In genomic region chr1:184037849-184038591, GRCh38 we compare ENCODE assay signal across 9 cellular contexts. TPM values are rescaled to one million over a fixed set of nuclear protein-coding genes. Genes with fewer than 3 reads are reported as not detected.
DNase-seq lines count a peak whose midpoint lies in the region; ATAC-seq and TF ChIP-seq lines count a peak whose summit lies in the region.
"Had no signal": no experiment of that assay in that cellular context is flagged by ENCODE, and none has a peak within 500 bp of the region (broad histone marks: within the 10 kb centered on the region; RNA-seq: fewer than 3 reads in every experiment).

No MANE protein-coding gene starts in this region.

- no peak for TF ChIP-seq POLR2A in tibial nerve (IDR thresholded peaks at IDR 0.05)

- DNase-seq in AG09309 (ENCODE audit: low read depth) (no peak), HFF-Myc (ENCODE audit: extremely low read depth, low read depth) (no peak), chondrocyte (ENCODE audit: low spot score) (no peak), NCI-H446 treated with DMSO at 0.1 percent for 48 hours (lab: John Stamatoyannopoulos, UW) (no peak), GM20000 (ENCODE audit: low spot score) (no peak), tibial nerve (ENCODE audit: low spot score in 2 of 2) (no peak)
- DNase-seq: NCI-H2081 treated with DMSO at 0.1 percent for 48 hours had no signal

- no peaks in the 10 kb centered on the region for H3K9me3 Mint-ChIP-seq in chondrocyte (ENCODE audit: low read depth)
- H3K9me3 Mint-ChIP-seq in nephron: no peaks in the 10 kb centered on the region

- H3K4me3 ChIP-seq in AG09309 (ENCODE audit: control insufficient read depth, low read depth, low read length) (peak overlapping the region; percentile 40), HFF-Myc (replicated peaks; ENCODE audit: low read depth, low read length) (peak overlapping the region; percentile 55), tibial nerve (peak overlapping the region in 2 of 4 donors; percentile 71 to 73)

- no peaks in the 10 kb centered on the region for H3K9me3 ChIP-seq in tibial nerve

- H3K27ac Mint-ChIP-seq in chondrocyte (ENCODE audit: unreplicated experiment) (peak overlapping the region; percentile 46), nephron (peak overlapping the region; percentile 35 to 74 (median 62))

- peak overlapping the region in 1 of 4 donors; percentile 17 for H3K27ac ChIP-seq in tibial nerve

- H3K4me1 ChIP-seq in tibial nerve: peaks cover 0 to 22% (median 6%) of the 10 kb centered on the region in 4 donors

- H3K27me3 Mint-ChIP-seq in chondrocyte (ENCODE audit: low read depth) (no peaks in the 10 kb centered on the region), nephron (ENCODE audit: low read depth) (peaks cover 38% of the 10 kb centered on the region)

- TF ChIP-seq EP300 in tibial nerve (IDR thresholded peaks at IDR 0.05): no peak

- ATAC-seq in GM18861 (IDR thresholded peaks at IDR 0.05; ENCODE audit: unreplicated experiment): no peak

- H3K36me3 Mint-ChIP-seq in chondrocyte (ENCODE audit: low read depth) (no peaks in the 10 kb centered on the region), nephron (ENCODE audit: low read depth) (no peaks in the 10 kb centered on the region)

- H3K4me1 Mint-ChIP-seq in chondrocyte (ENCODE audit: low read depth) (peaks cover 13% of the 10 kb centered on the region), nephron (peaks cover 39% of the 10 kb centered on the region)

- H3K27me3 ChIP-seq in tibial nerve: peaks cover 0 to 35% of the 10 kb centered on the region in 2 donors

- H3K4me3 Mint-ChIP-seq in chondrocyte (ENCODE audit: unreplicated experiment): peak overlapping the region; percentile 69
- H3K4me3 Mint-ChIP-seq in nephron: peak overlapping the region; percentile 81 to 85 (median 84)

- H3K36me3 ChIP-seq in tibial nerve: no peaks in the 10 kb centered on the region

- WGBS in tibial nerve, 2 donors: 79 to 82% methylated on average over 13 of the region's 13 CpGs

- TF ChIP-seq CTCF in AG09309 (IDR thresholded peaks at IDR 0.05; ENCODE audit: control insufficient read depth, insufficient read depth, low read depth, low read length, missing control alignments) (no peak), HFF-Myc (IDR thresholded peaks at IDR 0.05; ENCODE audit: low read depth, low read length, missing control alignments) (no peak), chondrocyte (IDR thresholded peaks at IDR 0.05) (no peak), nephron (IDR thresholded peaks at IDR 0.05; ENCODE audit: unreplicated experiment in 3 of 3) (no peak), GM20000 (IDR thresholded peaks at IDR 0.05; ENCODE audit: extremely low read depth, missing control alignments) (no peak), tibial nerve (IDR thresholded peaks at IDR 0.05) (no peak)

RNA-seq across cellular contexts. Expression of gene COLGALT2, which starts 0.5 kb away (rescaled TPM):
- total RNA-seq in chondrocyte: 3.4 to 8.8 TPM (median 8.1 TPM) in 3 replicates
- 1 to 10 TPM in 3 of 4 donors, under 1 TPM in 1; 0.90 to 9.8 (median 5.3) TPM for total RNA-seq in tibial nerve

RNA-seq across cellular contexts. Expression of gene TSEN15, which starts 13.5 kb away (rescaled TPM):
- 38.8 to 41.5 TPM (median 40.6 TPM) in 3 replicates for total RNA-seq in chondrocyte
- total RNA-seq in tibial nerve: 10 to 100 TPM; 25.5 to 36.5 (median 31.5) TPM
